Comparison of ENCODE assay signal across 1 cellular context in genomic region chr11:65058419-65059054, GRCh38.
TF ChIP-seq lines count a peak whose summit lies in the region.

A gene with protein sequence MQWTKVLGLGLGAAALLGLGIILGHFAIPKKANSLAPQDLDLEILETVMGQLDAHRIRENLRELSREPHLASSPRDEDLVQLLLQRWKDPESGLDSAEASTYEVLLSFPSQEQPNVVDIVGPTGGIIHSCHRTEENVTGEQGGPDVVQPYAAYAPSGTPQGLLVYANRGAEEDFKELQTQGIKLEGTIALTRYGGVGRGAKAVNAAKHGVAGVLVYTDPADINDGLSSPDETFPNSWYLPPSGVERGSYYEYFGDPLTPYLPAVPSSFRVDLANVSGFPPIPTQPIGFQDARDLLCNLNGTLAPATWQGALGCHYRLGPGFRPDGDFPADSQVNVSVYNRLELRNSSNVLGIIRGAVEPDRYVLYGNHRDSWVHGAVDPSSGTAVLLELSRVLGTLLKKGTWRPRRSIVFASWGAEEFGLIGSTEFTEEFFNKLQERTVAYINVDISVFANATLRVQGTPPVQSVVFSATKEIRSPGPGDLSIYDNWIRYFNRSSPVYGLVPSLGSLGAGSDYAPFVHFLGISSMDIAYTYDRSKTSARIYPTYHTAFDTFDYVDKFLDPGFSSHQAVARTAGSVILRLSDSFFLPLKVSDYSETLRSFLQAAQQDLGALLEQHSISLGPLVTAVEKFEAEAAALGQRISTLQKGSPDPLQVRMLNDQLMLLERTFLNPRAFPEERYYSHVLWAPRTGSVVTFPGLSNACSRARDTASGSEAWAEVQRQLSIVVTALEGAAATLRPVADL (minus strand): TSS chr11:65058553. CDS start chr11:65058521, 32 bp downstream.

TF ChIP-seq in H1, 55 proteins besides CTCF, POLR2A, EP300 and RAD21:
- TF ChIP-seq HDAC6 (IDR thresholded peaks at IDR 0.05; ENCODE audit: low read depth, low read length) (no peak), TAF1 (IDR thresholded peaks at IDR 0.05; ENCODE audit: low read depth, low read length) (no peak), CTBP2 (IDR thresholded peaks at IDR 0.05; ENCODE audit: borderline replicate concordance, insufficient read depth, insufficient read length, low read length) (no peak), SP2 (IDR thresholded peaks at IDR 0.05; ENCODE audit: low read length) (no peak), SIX5 (IDR thresholded peaks at IDR 0.05; ENCODE audit: low read depth, low read length) (no peak), YY1 (IDR thresholded peaks at IDR 0.05; ENCODE audit: low read depth, low read length) (no peak), FOSL1 (IDR thresholded peaks at IDR 0.05; ENCODE audit: insufficient read depth, low read depth, low read length) (no peak), CHD2 (IDR thresholded peaks at IDR 0.05; ENCODE audit: low read length) (no peak), TAF7 (optimal IDR thresholded peaks at IDR 0.05; ENCODE audit: borderline replicate concordance, low read depth, low read length) (no peak), PHF8 (conservative IDR thresholded peaks at IDR 0.05; ENCODE audit: low read depth, low read length) (no peak), CEBPB (IDR thresholded peaks at IDR 0.05; ENCODE audit: low read depth, low read length) (no peak)
